ENCODE assay signal across 8 cellular contexts in genomic region chr10:89373916-89374711, GRCh38. TPM values are rescaled to one million over a fixed set of nuclear protein-coding genes. Genes with fewer than 3 reads are reported as not detected.
A peak's percentile ranks its signal among the peaks of the same experiment; 100 is the strongest.
DNase-seq lines count a peak whose midpoint lies in the region; ATAC-seq, FAIRE-seq and TF ChIP-seq lines count a peak whose summit lies in the region.

No MANE protein-coding gene starts in this region.

- H3K4me3 ChIP-seq in mammary epithelial cell (replicated peaks in 1 of 3; ENCODE audit: insufficient read depth in 1 of 3, low read depth in 2 of 3, low read length in 3 of 3) (no peak overlapping the region), kidney (ENCODE audit: low read length in 2 of 2) (peak overlapping the region in 1 of 2 donors; percentile 24)

- no TSS peak for BruUV-seq in mammary epithelial cell (replicated peaks; lab: Mats Ljungman, UMichigan)

- CTCF ChIA-PET in mammary epithelial cell (lab: Charles Lee; ENCODE audit: low non-redundant PET): interaction anchor here (0.5 to 0.6 kb wide), 2 partner anchors 43 to 101 kb away, joined by 3 to 14 read pairs; no protein-coding TSS in a partner anchor

- H3K27me3 ChIP-seq in mammary epithelial cell (ENCODE audit: insufficient read depth, low read length): no peaks in the 10 kb centered on the region

- H3K36me3 ChIP-seq in mammary epithelial cell (ENCODE audit: insufficient read depth, low read length) (no peaks in the 10 kb centered on the region), kidney (ENCODE audit: control insufficient read depth in 1 of 2, insufficient read depth in 2 of 2, low read length in 2 of 2) (no peaks in the 10 kb centered on the region)

- H4K20me1 ChIP-seq in mammary epithelial cell (ENCODE audit: insufficient read depth, low read length): no peaks in the 10 kb centered on the region

- H2AFZ ChIP-seq in mammary epithelial cell (ENCODE audit: low read depth, low read length): peak overlapping the region; percentile 48

- 3% methylated on average over 3 of the region's 3 CpGs for WGBS in mammary epithelial cell (ENCODE audit: low coverage, missing lambda C conversion rate)

- H3K4me2 ChIP-seq in mammary epithelial cell (ENCODE audit: insufficient read depth, low read depth, low read length): peak overlapping the region; percentile 9

- dilution Hi-C loops in mammary epithelial cell (cut with HindIII; ENCODE audit: low sequenced_read_pairs): loop anchor here (5.0 kb wide), 1 partner anchor 97 kb away; no protein-coding TSS in a partner anchor

- no peak for TF ChIP-seq POLR2A in GM18505 (IDR thresholded peaks at IDR 0.05; ENCODE audit: borderline replicate concordance, extremely low read depth, insufficient read depth, insufficient read length)

- in situ Hi-C loops in mammary epithelial cell (cut with MboI; ENCODE audit: low sequenced_read_pairs in 2 of 2): loop anchor here in 1 of 2 donors (10.0 kb wide), 1 partner anchor 119 kb away; the partner anchor contains the start of gene LIPA

- DNase-seq in HTR-8/SVneo (ENCODE audit: insufficient read length, low spot score): peak; percentile 7
- DNase-seq in mammary epithelial cell: peak; percentile 85
- peak; percentile 87 for DNase-seq in kidney
- DNase-seq in GM19238 (ENCODE audit: insufficient read length, low spot score): no peak
- DNase-seq in activated CD8-positive, alpha-beta memory T cell treated with anti-CD3 and anti-CD28 coated beads, Interleukin-2, amount 50 U/mL, for 48 hours: no peak

- TF ChIP-seq CTCF in mammary epithelial cell (conservative IDR thresholded peaks at IDR 0.05 in 1 of 2, IDR thresholded peaks at IDR 0.05 in 1 of 2; ENCODE audit: extremely low read depth in 1 of 2, insufficient read depth in 1 of 2, low read depth in 1 of 2, low read length in 2 of 2): no peak
- no peak for TF ChIP-seq CTCF in kidney (IDR thresholded peaks at IDR 0.05; ENCODE audit: borderline replicate concordance, extremely low read depth, insufficient read depth)

- H3K4me1 ChIP-seq in mammary epithelial cell (ENCODE audit: insufficient read depth, low read length) (peaks cover 15% of the 10 kb centered on the region), kidney (ENCODE audit: control insufficient read depth in 1 of 2, insufficient read depth in 1 of 2, low read depth in 1 of 2, low read length in 2 of 2) (peaks cover 18 to 22% of the 10 kb centered on the region in 2 donors)

- H3K27ac ChIP-seq in mammary epithelial cell (ENCODE audit: insufficient read depth, low read depth, low read length): no peak overlapping the region
- H3K27ac ChIP-seq in kidney (ENCODE audit: low read depth in 2 of 2, low read length in 2 of 2): peak overlapping the region; percentile 92 to 96
- H3K27ac ChIP-seq in temporal lobe (ENCODE audit: low read depth, low read length): peak overlapping the region; percentile 99

- FAIRE-seq in HTR-8/SVneo (lab: Jason Lieb, UNC) (no peak), kidney (lab: Jason Lieb, UNC) (peak; percentile 96)

- ATAC-seq in HG03159 (IDR thresholded peaks at IDR 0.05; ENCODE audit: unreplicated experiment) (no peak), GM18505 (IDR thresholded peaks at IDR 0.05; ENCODE audit: unreplicated experiment) (no peak)

- intact Hi-C loops in mammary epithelial cell (cut with micrococcal nuclease) (no loop called here), kidney (cut with DNase I) (no loop called here)

- H3K79me2 ChIP-seq in mammary epithelial cell (ENCODE audit: insufficient read depth, low read length): no peaks in the 10 kb centered on the region

- H3K9me3 ChIP-seq in mammary epithelial cell (replicated peaks; ENCODE audit: insufficient read depth, low read length) (no peaks in the 10 kb centered on the region), kidney (ENCODE audit: control insufficient read depth in 1 of 2, low read length in 2 of 2) (no peaks in the 10 kb centered on the region)

- H3K9ac ChIP-seq in mammary epithelial cell (ENCODE audit: insufficient read depth, low read length) (no peak overlapping the region), kidney (ENCODE audit: low read length in 2 of 2) (peak overlapping the region; percentile 13 to 72)

RNA-seq across cellular contexts. Expression of gene IFIT1B, which starts 3.7 kb away (rescaled TPM):
- not detected for total RNA-seq in mammary epithelial cell
- not detected for polyA plus RNA-seq in mammary epithelial cell
- polyA minus RNA-seq in mammary epithelial cell: not detected
- total RNA-seq in kidney: not detected
- polyA plus RNA-seq in kidney (ENCODE audit: insufficient read depth, low read depth, low replicate concordance): not detected
- 0.49 TPM for total RNA-seq in temporal lobe

RNA-seq across cellular contexts. Expression of gene IFIT1, which starts 18.3 kb away (rescaled TPM):
- total RNA-seq in mammary epithelial cell: 1 to 10 TPM in 1 of 2 donors, under 1 TPM in 1; 0.50 to 1.2 TPM
- polyA plus RNA-seq in mammary epithelial cell: 0.37 TPM
- 3.5 TPM for polyA minus RNA-seq in mammary epithelial cell
- 16.9 TPM for total RNA-seq in kidney
- polyA plus RNA-seq in kidney (ENCODE audit: insufficient read depth, low read depth, low replicate concordance): 40.9 TPM
- total RNA-seq in temporal lobe: 3.7 TPM

RNA-seq across cellular contexts. Expression of gene IFIT5, which starts 40.3 kb away (rescaled TPM):
- total RNA-seq in mammary epithelial cell (10 to 100 TPM in 1 of 2 donors, 1 to 10 TPM in 1; 7.6 to 11.2 TPM), kidney (23.3 TPM), temporal lobe (35.4 TPM)
- polyA plus RNA-seq in mammary epithelial cell (4.2 TPM), kidney (ENCODE audit: insufficient read depth, low read depth, low replicate concordance) (11.0 TPM)
- 2.5 TPM for polyA minus RNA-seq in mammary epithelial cell

RNA-seq across cellular contexts. Expression of gene IFIT3, which starts 46.3 kb away (rescaled TPM):
- 1 to 10 TPM; 2.5 to 3.6 TPM for total RNA-seq in mammary epithelial cell
- 2.2 TPM for polyA plus RNA-seq in mammary epithelial cell
- polyA minus RNA-seq in mammary epithelial cell: 0.67 TPM
- 20.1 TPM for total RNA-seq in kidney
- 14.7 TPM for polyA plus RNA-seq in kidney (ENCODE audit: insufficient read depth, low read depth, low replicate concordance)
- 4.4 TPM for total RNA-seq in temporal lobe

Comparison
In these comparisons a context has a peak if more than half of its experiments do, and no peak if none do; other contexts are left out.
1. DNase-seq: peak in HTR-8/SVneo (single experiment), mammary epithelial cell (single experiment) and kidney (single experiment); none in GM19238 (single experiment) and activated CD8-positive, alpha-beta memory T cell treated with anti-CD3 and anti-CD28 coated beads, Interleukin-2, amount 50 U/mL, for 48 hours (single experiment).